In genomic region chr7:5689118-5689517, GRCh38 we compare ENCODE assay signal across 7 cellular contexts.
A peak's percentile ranks its signal among the peaks of the same experiment; 100 is the strongest.
DNase-seq lines count a peak whose midpoint lies in the region; ATAC-seq and TF ChIP-seq lines count a peak whose summit lies in the region.

No MANE protein-coding gene starts in this region.

- peaks cover 51 to 95% of the 10 kb centered on the region in 2 donors for H3K4me1 ChIP-seq in thoracic aorta (ENCODE audit: control insufficient read depth in 1 of 2, low read depth in 2 of 2)

- peak overlapping the region; percentile 92 to 98 for H3K27ac Mint-ChIP-seq in activated naive CD4-positive, alpha-beta T cell treated with anti-CD3 and anti-CD28 coated beads, Interleukin-2, amount 50 U/mL, for 72 hours

- no peaks in the 10 kb centered on the region for H3K27me3 ChIP-seq in thoracic aorta (replicated peaks; ENCODE audit: insufficient read depth)

- H3K36me3 Mint-ChIP-seq in activated naive CD4-positive, alpha-beta T cell treated with anti-CD3 and anti-CD28 coated beads, Interleukin-2, amount 50 U/mL, for 72 hours, result peaks cover 14 to 61% of the 10 kb centered on the region in 2 donors

- peaks cover 3% of the 10 kb centered on the region for H3K36me3 ChIP-seq in thoracic aorta

- no peaks in the 10 kb centered on the region for H3K9me3 ChIP-seq in thoracic aorta

- no peak for TF ChIP-seq CTCF in thoracic aorta (IDR thresholded peaks at IDR 0.05)

- H3K27ac ChIP-seq in thoracic aorta, result peak overlapping the region; percentile 96 to 99

- DNase-seq in SIG-M5 (lab: John Stamatoyannopoulos, UW) (peak; percentile 56), mesenteric fat pad (ENCODE audit: low spot score) (peak; percentile 78), thoracic aorta (ENCODE audit: low spot score) (no peak), amniotic stem cell (lab: John Stamatoyannopoulos, UW) (no peak), NK-92 (lab: John Stamatoyannopoulos, UW; ENCODE audit: unreplicated experiment) (no peak)
- peak in 1 of 2 donors; percentile 43 for DNase-seq in activated naive CD4-positive, alpha-beta T cell treated with anti-CD3 and anti-CD28 coated beads, Interleukin-2, amount 50 U/mL, for 72 hours (ENCODE audit: low spot score in 2 of 2)

- ATAC-seq in activated naive CD4-positive, alpha-beta T cell treated with anti-CD3 and anti-CD28 coated beads, Interleukin-2, amount 50 U/mL, for 72 hours, result peak; percentile 71 to 74
- ATAC-seq in thoracic aorta (ENCODE audit: insufficient number of reproducible peaks, low FRiP score, low read depth) (no peak), HG02885 (IDR thresholded peaks at IDR 0.05; ENCODE audit: poor library complexity, unreplicated experiment) (no peak)

- H3K4me3 ChIP-seq in thoracic aorta, result peak overlapping the region; percentile 51

- H3K9me3 Mint-ChIP-seq in activated naive CD4-positive, alpha-beta T cell treated with anti-CD3 and anti-CD28 coated beads, Interleukin-2, amount 50 U/mL, for 72 hours, result no peaks in the 10 kb centered on the region

Comparison
In these comparisons a context has a peak if more than half of its experiments do, and no peak if none do; other contexts are left out.
1. DNase-seq: peak in SIG-M5 (single experiment) and mesenteric fat pad (single experiment); none in thoracic aorta (single experiment), amniotic stem cell (single experiment) and NK-92 (single experiment).
2. ATAC-seq: peak in activated naive CD4-positive, alpha-beta T cell treated with anti-CD3 and anti-CD28 coated beads, Interleukin-2, amount 50 U/mL, for 72 hours (2 of 2); none in thoracic aorta (single experiment) and HG02885 (single experiment).